ENCODE assay signal across 8 cellular contexts in the genomic region with DNA sequence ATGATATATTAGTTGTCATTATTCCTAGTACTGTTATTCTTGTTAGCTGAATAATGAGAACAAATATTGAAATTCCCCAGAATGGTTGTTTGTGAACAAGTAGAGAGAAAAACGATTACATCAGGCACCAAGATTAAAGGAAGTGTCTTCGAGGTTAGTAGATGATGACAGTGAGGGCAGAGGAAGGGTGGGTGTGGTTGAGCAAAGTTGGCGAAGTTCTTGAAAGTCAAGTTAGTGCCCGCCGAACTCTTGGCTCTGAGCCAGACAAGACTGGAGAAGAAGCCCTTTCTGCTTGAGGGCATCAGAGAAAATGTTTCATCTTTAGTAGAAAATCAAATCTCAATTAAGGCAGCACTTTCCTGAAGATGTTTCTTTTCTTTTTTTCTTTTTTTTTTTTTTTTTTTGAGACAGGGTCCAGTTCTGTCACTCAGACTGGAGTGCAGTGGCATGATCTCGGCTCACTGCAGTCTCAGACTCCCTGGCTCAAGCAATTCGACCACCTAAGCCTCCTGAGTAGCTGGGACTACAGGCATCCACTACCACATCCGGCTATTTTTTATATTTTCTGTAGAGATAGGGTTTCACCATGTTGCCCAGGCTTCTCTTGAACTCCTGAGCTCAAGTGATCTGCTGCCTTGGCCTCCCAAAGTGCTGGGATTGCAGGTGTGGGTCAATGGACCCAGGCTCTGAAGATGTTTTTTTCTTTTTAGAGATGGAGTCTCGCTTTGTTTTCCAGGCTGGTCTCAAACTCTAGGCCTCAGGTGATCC.
A peak's percentile ranks its signal among the peaks of the same experiment; 100 is the strongest.
DNase-seq lines count a peak whose midpoint lies in the region; ATAC-seq, FAIRE-seq and TF ChIP-seq lines count a peak whose summit lies in the region.

No MANE protein-coding gene starts in this region.

- TF ChIP-seq POLR2A in A549 (IDR thresholded peaks at IDR 0.05; ENCODE audit: low read length), result no peak

- H3K23ac ChIP-seq in H9 (ENCODE audit: insufficient read length, low read depth, low read length), result no peak overlapping the region

- H3K23me2 ChIP-seq in H9 (ENCODE audit: insufficient read length, low read depth, low read length, poor library complexity, severe bottlenecking), result no peaks in the 10 kb centered on the region

- H3K4me1 ChIP-seq in A549, result peaks cover 13% of the 10 kb centered on the region; the same call in 1 of the 3 replicates
- no peaks in the 10 kb centered on the region for H3K4me1 ChIP-seq in H9 (ENCODE audit: insufficient read depth, low read length)

- no peaks in the 10 kb centered on the region for H3K27me3 ChIP-seq in H9 (ENCODE audit: insufficient read depth, low read length)

- H2AK5ac ChIP-seq in H9 (ENCODE audit: insufficient read length, low read length), result no peak overlapping the region

- H2BK120ac ChIP-seq in H9 (ENCODE audit: low read depth, low read length, poor library complexity, severe bottlenecking), result no peak overlapping the region

- no peak for FAIRE-seq in A549 (lab: Jason Lieb, UNC)

- H3K27me3 Mint-ChIP-seq in T-helper 17 cell (no peaks in the 10 kb centered on the region), H9 (ENCODE audit: low read depth) (no peaks in the 10 kb centered on the region)

- TF ChIP-seq RAD21 in A549 (conservative IDR thresholded peaks at IDR 0.05 in 1 of 2, IDR thresholded peaks at IDR 0.05 in 1 of 2), result no peak

- no peak overlapping the region for H2BK20ac ChIP-seq in H9 (ENCODE audit: low read depth, low read length, poor library complexity, severe bottlenecking)

- no peak overlapping the region for H3K9ac ChIP-seq in H9 (ENCODE audit: extremely low read depth, insufficient read length, low read length)

- DNase-seq in A549 (ENCODE audit: low read depth in 1 of 2, low spot score in 1 of 2), result no peak
- peak; percentile 24 to 78 (median 66) for DNase-seq in T-helper 17 cell
- DNase-seq in activated naive CD8-positive, alpha-beta T cell treated with anti-CD3 and anti-CD28 coated beads, Interleukin-2, amount 50 U/mL, for 16 hours (ENCODE audit: low read depth, low spot score), result peak; percentile 56
- peak; percentile 49 for DNase-seq in renal cortical epithelial cell (ENCODE audit: low read depth)
- no peak for DNase-seq in T1000 (lab: John Stamatoyannopoulos, UW)
- DNase-seq in NCI-H748 (lab: John Stamatoyannopoulos, UW; ENCODE audit: unreplicated experiment), result no peak
- DNase-seq in H9, result no peak

- no peak for TF ChIP-seq EP300 in A549 (IDR thresholded peaks at IDR 0.05)

- H3K18ac ChIP-seq in H9 (ENCODE audit: insufficient read length, low read depth, low read length), result no peak overlapping the region

- no peaks in the 10 kb centered on the region for H3K9me3 ChIP-seq in A549
- no peaks in the 10 kb centered on the region for H3K9me3 ChIP-seq in T-helper 17 cell (ENCODE audit: control insufficient read depth, low read length, poor library complexity, severe bottlenecking)
- no peaks in the 10 kb centered on the region for H3K9me3 ChIP-seq in H9 (ENCODE audit: control insufficient read depth, low read depth, low read length)

- H3K56ac ChIP-seq in H9 (ENCODE audit: insufficient read length, low read depth, low read length), result no peak overlapping the region

- H3K27ac Mint-ChIP-seq in T-helper 17 cell (peak overlapping the region; percentile 97), H9 (no peak overlapping the region; a peak in 1 of 7 replicates)

- H3K36me3 Mint-ChIP-seq in T-helper 17 cell (ENCODE audit: low read depth) (peaks cover 2% of the 10 kb centered on the region), H9 (ENCODE audit: insufficient read depth in 1 of 3, low read depth in 3 of 3) (peaks cover 0 to 5% (median 2%) of the 10 kb centered on the region in 3 experiments; a peak in 4 of 7 replicates)

- no peak overlapping the region for H2AFZ ChIP-seq in H9 (ENCODE audit: low read length)

- H3K27ac ChIP-seq in A549, result peak overlapping the region in 1 of 2 experiments; percentile 45; a peak in 3 of 6 replicates
- no peak overlapping the region for H3K27ac ChIP-seq in H9 (ENCODE audit: insufficient read length, low read depth, low read length)

- CTCF ChIA-PET in A549 (lab: Yijun Ruan, JAX), result interaction anchor here (0.7 kb wide), 1 partner anchor 10 kb away, joined by 3 read pairs; no protein-coding TSS in a partner anchor

- H3K79me1 ChIP-seq in H9 (ENCODE audit: insufficient read depth, low read depth, low read length, poor library complexity, severe bottlenecking), result no peaks in the 10 kb centered on the region

- no peak overlapping the region for H3K4me3 ChIP-seq in A549

- no peak overlapping the region for H2BK5ac ChIP-seq in H9 (ENCODE audit: insufficient read length, low read length)

- H4K5ac ChIP-seq in H9 (ENCODE audit: insufficient read length, low read depth, low read length), result no peak overlapping the region

- POLR2A ChIA-PET in A549 (lab: Yijun Ruan, JAX), result interaction anchor here (0.6 kb wide), 1 partner anchor 44 kb away, joined by 6 read pairs; no protein-coding TSS in a partner anchor

- peak overlapping the region; percentile 20; the same call in 1 of the 3 replicates for H3K4me2 ChIP-seq in A549
- H3K4me2 ChIP-seq in H9 (ENCODE audit: insufficient read depth, insufficient read length, low read length), result no peak overlapping the region

- H4K91ac ChIP-seq in H9 (ENCODE audit: insufficient read length, low read depth, low read length), result no peak overlapping the region

- no peak overlapping the region for H4K8ac ChIP-seq in H9 (replicated peaks; ENCODE audit: insufficient read length, low read depth, low read length)

- no peak overlapping the region for H3T11ph ChIP-seq in H9 (ENCODE audit: low read length)

- no peaks in the 10 kb centered on the region for H3K79me2 ChIP-seq in H9 (ENCODE audit: insufficient read depth, low read length)

- H3K4ac ChIP-seq in H9 (ENCODE audit: low read depth, low read length), result no peak overlapping the region

- H3K14ac ChIP-seq in H9 (ENCODE audit: insufficient read depth, low read length), result no peak overlapping the region

- no peak overlapping the region for H2BK12ac ChIP-seq in H9 (ENCODE audit: insufficient read length, low read depth, low read length)

- H3K4me1 Mint-ChIP-seq in T-helper 17 cell (peaks cover 21% of the 10 kb centered on the region), H9 (peaks cover 0 to 4% of the 10 kb centered on the region in 2 experiments; a peak in 2 of 4 replicates)

- peaks cover 2% of the 10 kb centered on the region for H4K20me1 ChIP-seq in H9 (ENCODE audit: control insufficient read depth, insufficient read depth, insufficient read length)

- H3K9me3 Mint-ChIP-seq in H9, result peaks cover 0 to 3% of the 10 kb centered on the region in 2 experiments; a peak in 3 of 5 replicates

- H3K4me3 Mint-ChIP-seq in T-helper 17 cell (peak overlapping the region; percentile 49), H9 (no peak overlapping the region)

- ATAC-seq in A549, result no peak
- peak; percentile 93 for ATAC-seq in T-helper 17 cell
- no peak for ATAC-seq in GM21825 (IDR thresholded peaks at IDR 0.05; ENCODE audit: unreplicated experiment)

- no peak overlapping the region for H2BK15ac ChIP-seq in H9 (ENCODE audit: low read depth, low read length)

- TF ChIP-seq CTCF in A549 (IDR thresholded peaks at IDR 0.05) (no peak), H9 (conservative IDR thresholded peaks at IDR 0.05) (no peak)

- whole genome bisulfite sequencing in A549 (ENCODE audit: missing lambda C conversion rate), result 56% methylated on average over 9 of the region's 9 CpGs
- no CpG with 5 or more reads among the region's 9 CpGs for WGBS in H9 (ENCODE audit: extremely low coverage, insufficient read length, low lambda C conversion rate)

TF ChIP-seq in A549, 52 proteins besides CTCF, POLR2A, EP300 and RAD21:
- TF ChIP-seq GATA3 (IDR thresholded peaks at IDR 0.05; ENCODE audit: borderline replicate concordance) (no peak), MYC (IDR thresholded peaks at IDR 0.05; ENCODE audit: borderline replicate concordance, low read length) (no peak), MAFK (IDR thresholded peaks at IDR 0.05; ENCODE audit: partially characterized antibody) (no peak), RFX5 (IDR thresholded peaks at IDR 0.05) (no peak), ESRRA (IDR thresholded peaks at IDR 0.05; ENCODE audit: borderline replicate concordance, low read length) (no peak), BHLHE40 (IDR thresholded peaks at IDR 0.05; ENCODE audit: low read depth, low read length) (no peak), RCOR1 (IDR thresholded peaks at IDR 0.05; ENCODE audit: low read depth, low read length) (no peak)
- TF ChIP-seq, protein P1, sequence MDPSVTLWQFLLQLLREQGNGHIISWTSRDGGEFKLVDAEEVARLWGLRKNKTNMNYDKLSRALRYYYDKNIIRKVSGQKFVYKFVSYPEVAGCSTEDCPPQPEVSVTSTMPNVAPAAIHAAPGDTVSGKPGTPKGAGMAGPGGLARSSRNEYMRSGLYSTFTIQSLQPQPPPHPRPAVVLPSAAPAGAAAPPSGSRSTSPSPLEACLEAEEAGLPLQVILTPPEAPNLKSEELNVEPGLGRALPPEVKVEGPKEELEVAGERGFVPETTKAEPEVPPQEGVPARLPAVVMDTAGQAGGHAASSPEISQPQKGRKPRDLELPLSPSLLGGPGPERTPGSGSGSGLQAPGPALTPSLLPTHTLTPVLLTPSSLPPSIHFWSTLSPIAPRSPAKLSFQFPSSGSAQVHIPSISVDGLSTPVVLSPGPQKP (IDR thresholded peaks at IDR 0.05; ENCODE audit: low read depth, low read length), result no peak
- TF ChIP-seq, protein P2, sequence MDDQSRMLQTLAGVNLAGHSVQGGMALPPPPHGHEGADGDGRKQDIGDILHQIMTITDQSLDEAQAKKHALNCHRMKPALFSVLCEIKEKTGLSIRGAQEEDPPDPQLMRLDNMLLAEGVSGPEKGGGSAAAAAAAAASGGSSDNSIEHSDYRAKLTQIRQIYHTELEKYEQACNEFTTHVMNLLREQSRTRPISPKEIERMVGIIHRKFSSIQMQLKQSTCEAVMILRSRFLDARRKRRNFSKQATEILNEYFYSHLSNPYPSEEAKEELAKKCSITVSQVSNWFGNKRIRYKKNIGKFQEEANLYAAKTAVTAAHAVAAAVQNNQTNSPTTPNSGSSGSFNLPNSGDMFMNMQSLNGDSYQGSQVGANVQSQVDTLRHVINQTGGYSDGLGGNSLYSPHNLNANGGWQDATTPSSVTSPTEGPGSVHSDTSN (IDR thresholded peaks at IDR 0.05), result no peak

Comparison
In these comparisons a context has a peak if more than half of its experiments do, and no peak if none do; other contexts are left out.
1. DNase-seq: peak in T-helper 17 cell (3 of 3), activated naive CD8-positive, alpha-beta T cell treated with anti-CD3 and anti-CD28 coated beads, Interleukin-2, amount 50 U/mL, for 16 hours (single experiment) and renal cortical epithelial cell (single experiment); none in A549 (0 of 2), T1000 (single experiment), NCI-H748 (single experiment) and H9 (single experiment).